10 cellular contexts compared by ENCODE assay signal in genomic region chr17:869567-870530, GRCh38.
DNase-seq lines count a peak whose midpoint lies in the region; ATAC-seq, FAIRE-seq and TF ChIP-seq lines count a peak whose summit lies in the region.
"Had no signal": no experiment of that assay in that cellular context is flagged by ENCODE, and none has a peak within 500 bp of the region (broad histone marks: within the 10 kb centered on the region; RNA-seq: fewer than 3 reads in every experiment).

No MANE protein-coding gene starts in this region.

- peaks cover 11 to 28% (median 22%) of the 10 kb centered on the region in 3 donors for H3K27me3 Mint-ChIP-seq in CD14-positive monocyte (ENCODE audit: low read depth in 3 of 3)

- H3K4me1 ChIP-seq in lower lobe of right lung (peaks cover 22% of the 10 kb centered on the region), transverse colon (peaks cover 13 to 30% (median 16%) of the 10 kb centered on the region in 4 donors)

- H3K9me3 Mint-ChIP-seq in CD14-positive monocyte: peaks cover 0 to 6% (median 0%) of the 10 kb centered on the region in 7 donors

- TF ChIP-seq CTCF in choroid plexus epithelial cell (conservative IDR thresholded peaks at IDR 0.05; ENCODE audit: low read depth, low read length) (no peak), lower lobe of right lung (IDR thresholded peaks at IDR 0.05) (no peak), transverse colon (IDR thresholded peaks at IDR 0.05) (no peak), GM20000 (IDR thresholded peaks at IDR 0.05; ENCODE audit: extremely low read depth, missing control alignments) (no peak), CD14-positive monocyte (IDR thresholded peaks at IDR 0.05) (no peak)

- intact Hi-C loops in lower lobe of right lung (cut with DNase I) (no loop called here), transverse colon (cut with DNase I; ENCODE audit: low total_unique reads) (no loop called here), CD14-positive monocyte (cut with micrococcal nuclease) (no loop called here)

- TF ChIP-seq POLR2A in transverse colon (IDR thresholded peaks at IDR 0.05): no peak

- TF ChIP-seq EP300 in transverse colon (IDR thresholded peaks at IDR 0.05; ENCODE audit: low read depth): no peak

- peak; percentile 78 for FAIRE-seq in HTR-8/SVneo (lab: Jason Lieb, UNC)

- 40 to 71% methylated on average over 1 to 30 of the region's 30 CpGs for WGBS in transverse colon (ENCODE audit: low coverage in 1 of 2), 2 donors

- in situ Hi-C loops in transverse colon (cut with MboI; ENCODE audit: low pct_ligation_motif_present in 1 of 4, low pct_unique_long_range_greater_than_20kb in 1 of 4, low sequenced_read_pairs in 3 of 4): no loop called here

- no peaks in the 10 kb centered on the region for H3K9me3 ChIP-seq in lower lobe of right lung
- H3K9me3 ChIP-seq in transverse colon: no peaks in the 10 kb centered on the region

- no peak overlapping the region for H3K4me3 Mint-ChIP-seq in CD14-positive monocyte

- no peak overlapping the region for H3K27ac Mint-ChIP-seq in CD14-positive monocyte

- H3K36me3 ChIP-seq in lower lobe of right lung (no peaks in the 10 kb centered on the region), transverse colon (no peaks in the 10 kb centered on the region)

- H3K27ac ChIP-seq in lower lobe of right lung (peak overlapping the region; percentile 58), transverse colon (peak overlapping the region; percentile 80 to 88 (median 84))

- H3K27me3 ChIP-seq in lower lobe of right lung (ENCODE audit: low read depth) (no peaks in the 10 kb centered on the region), transverse colon (no peaks in the 10 kb centered on the region)

- peak; percentile 37 for DNase-seq in HTR-8/SVneo (ENCODE audit: insufficient read length, low spot score)
- DNase-seq in choroid plexus epithelial cell (ENCODE audit: low read depth): peak; percentile 47
- DNase-seq in lower lobe of right lung: no peak
- DNase-seq in transverse colon: no peak
- no peak for DNase-seq in GM20000 (ENCODE audit: low spot score)
- no peak for DNase-seq in CD14-positive monocyte (ENCODE audit: low spot score)
- no peak for DNase-seq in iPS-NIHi7 (ENCODE audit: extremely low spot score)
- DNase-seq: NCI-H1092, retina had no signal

- no peaks in the 10 kb centered on the region for H3K36me3 Mint-ChIP-seq in CD14-positive monocyte

- H3K4me3 ChIP-seq in choroid plexus epithelial cell (ENCODE audit: low read depth, low read length) (no peak overlapping the region), lower lobe of right lung (peak overlapping the region; percentile 7), transverse colon (no peak overlapping the region)

- peak; percentile 18 to 31 for ATAC-seq in lower lobe of right lung
- ATAC-seq in GM18867 (IDR thresholded peaks at IDR 0.05; ENCODE audit: unreplicated experiment): no peak

- no peaks in the 10 kb centered on the region for H3K4me1 Mint-ChIP-seq in CD14-positive monocyte

Comparison
In these comparisons a context has a peak if more than half of its experiments do, and no peak if none do; other contexts are left out.
1. DNase-seq: peak in HTR-8/SVneo (single experiment) and choroid plexus epithelial cell (single experiment); none in lower lobe of right lung (single experiment), transverse colon (single experiment), GM20000 (single experiment), CD14-positive monocyte (single experiment) and iPS-NIHi7 (single experiment).